ENCODE assay signal across 8 cellular contexts in the genomic region with DNA sequence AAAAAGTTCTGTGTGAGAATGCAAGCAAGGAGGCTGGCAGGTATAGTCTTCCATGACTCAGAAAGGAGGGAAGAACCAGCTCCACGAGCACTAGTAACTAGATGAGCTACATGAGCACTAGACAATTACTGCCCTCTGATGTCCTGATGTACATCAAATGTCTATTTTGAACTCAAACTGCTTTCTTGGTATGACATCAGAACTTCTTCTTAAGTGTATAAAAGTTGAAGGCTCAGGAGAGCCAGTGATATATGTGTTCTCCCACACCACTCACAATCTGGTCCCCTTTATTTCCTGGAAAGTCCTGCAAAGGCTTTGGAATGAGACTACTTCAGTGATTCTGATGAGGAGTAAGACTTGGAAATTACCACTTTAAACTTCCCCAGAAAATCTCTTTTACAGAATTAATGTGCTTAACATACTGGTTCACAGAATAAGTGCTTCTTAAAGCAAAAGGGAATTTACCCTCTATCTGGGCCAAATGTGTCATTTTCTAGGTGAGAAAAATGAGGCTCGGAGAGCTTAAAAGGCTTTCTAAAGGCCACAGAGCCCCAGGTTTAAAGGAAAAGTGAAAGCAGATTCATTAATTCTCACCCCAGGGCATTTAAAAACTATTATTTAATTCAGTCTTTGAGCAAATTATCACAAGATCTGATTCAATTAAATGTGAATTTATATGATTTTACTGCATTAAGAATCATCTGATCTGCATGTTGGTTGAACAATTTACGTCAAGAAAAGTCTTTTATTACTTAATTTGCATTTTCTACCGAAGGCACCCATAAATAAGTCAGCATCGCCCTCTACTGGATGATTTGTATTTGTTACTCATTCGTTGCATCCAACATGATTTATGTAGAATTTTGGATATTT. TPM values are rescaled to one million over a fixed set of nuclear protein-coding genes. Genes with fewer than 3 reads are reported as not detected.
DNase-seq lines count a peak whose midpoint lies in the region; ATAC-seq and TF ChIP-seq lines count a peak whose summit lies in the region.

No MANE protein-coding gene starts in this region.

- H3K36me3 ChIP-seq in BLaER1 = no peaks in the 10 kb centered on the region
- no peaks in the 10 kb centered on the region for H3K36me3 ChIP-seq in trophoblast cell (ENCODE audit: control insufficient read depth in 1 of 2, insufficient read depth in 2 of 2, low read length in 2 of 2)

- H3K23ac ChIP-seq in trophoblast cell (ENCODE audit: low read length) = no peak overlapping the region

- peaks cover 20% of the 10 kb centered on the region for H3K4me1 Mint-ChIP-seq in activated CD8-positive, alpha-beta T cell treated with anti-CD3 and anti-CD28 coated beads for 36 hours (ENCODE audit: low read depth)

- H3K36me3 Mint-ChIP-seq in activated CD8-positive, alpha-beta T cell treated with anti-CD3 and anti-CD28 coated beads for 36 hours (ENCODE audit: low read depth) = no peaks in the 10 kb centered on the region

- no peaks in the 10 kb centered on the region for H3K79me1 ChIP-seq in trophoblast cell (ENCODE audit: low read length)

- intact Hi-C loops in activated CD8-positive, alpha-beta T cell treated with anti-CD3 and anti-CD28 coated beads for 36 hours (cut with micrococcal nuclease) = loop anchor here (1.0 to 10.0 kb wide), 3 partner anchors 120 to 219 kb away; no protein-coding TSS in a partner anchor

- H3K27ac Mint-ChIP-seq in activated CD8-positive, alpha-beta T cell treated with anti-CD3 and anti-CD28 coated beads for 36 hours = peak overlapping the region; percentile 91

- no peak overlapping the region for H2BK12ac ChIP-seq in trophoblast cell (ENCODE audit: low read length)

- no peak overlapping the region for H2BK5ac ChIP-seq in trophoblast cell (ENCODE audit: low read depth, low read length, poor library complexity)

- H3K14ac ChIP-seq in trophoblast cell (ENCODE audit: low read length) = no peak overlapping the region

- H3K79me2 ChIP-seq in trophoblast cell (ENCODE audit: control insufficient read depth, insufficient read depth, low read length, poor library complexity) = no peaks in the 10 kb centered on the region

- no CpG with 5 or more reads among the region's 6 CpGs for WGBS in trophoblast cell (ENCODE audit: extremely low coverage, insufficient coverage, insufficient read length)

- H2AFZ ChIP-seq in trophoblast cell (ENCODE audit: insufficient read depth, low read length, poor library complexity) = no peak overlapping the region

- H3K4me3 ChIP-seq in BLaER1 = peak overlapping the region; percentile 60
- H3K4me3 ChIP-seq in trophoblast cell (ENCODE audit: low read depth, low read length) = no peak overlapping the region

- H3K9me3 Mint-ChIP-seq in activated CD8-positive, alpha-beta T cell treated with anti-CD3 and anti-CD28 coated beads for 36 hours = peaks cover 2% of the 10 kb centered on the region

- H3K9me3 ChIP-seq in BLaER1 (no peaks in the 10 kb centered on the region), trophoblast cell (ENCODE audit: insufficient read depth, low read depth, low read length) (no peaks in the 10 kb centered on the region)

- H2AK5ac ChIP-seq in trophoblast cell (ENCODE audit: low read length) = no peak overlapping the region

- H3K4me3 Mint-ChIP-seq in activated CD8-positive, alpha-beta T cell treated with anti-CD3 and anti-CD28 coated beads for 36 hours = peak overlapping the region; percentile 72

- H3K27me3 Mint-ChIP-seq in activated CD8-positive, alpha-beta T cell treated with anti-CD3 and anti-CD28 coated beads for 36 hours = no peaks in the 10 kb centered on the region

- H4K8ac ChIP-seq in trophoblast cell (ENCODE audit: low read depth, low read length) = no peak overlapping the region

- no peak overlapping the region for H2BK120ac ChIP-seq in trophoblast cell (ENCODE audit: insufficient read depth, low read length, poor library complexity)

- H3K18ac ChIP-seq in trophoblast cell (ENCODE audit: low read length) = no peak overlapping the region

- peak; percentile 93 for TF ChIP-seq CTCF in activated CD8-positive, alpha-beta T cell treated with anti-CD3 and anti-CD28 coated beads for 36 hours (IDR thresholded peaks at IDR 0.05)

- H3K4me2 ChIP-seq in BLaER1 (peak overlapping the region; percentile 66), trophoblast cell (ENCODE audit: low read length) (no peak overlapping the region)

- no peak overlapping the region for H4K12ac ChIP-seq in trophoblast cell (ENCODE audit: low read depth, low read length)

- no peak overlapping the region for H3K4ac ChIP-seq in trophoblast cell (ENCODE audit: low read depth, low read length)

- H4K20me1 ChIP-seq in BLaER1 = no peaks in the 10 kb centered on the region

- DNase-seq in NCI-H345 treated with DMSO at 0.1 percent for 48 hours (lab: John Stamatoyannopoulos, UW; ENCODE audit: unreplicated experiment) (peak; percentile 36), germinal center (ENCODE audit: low spot score) (peak; percentile 41), trophoblast cell (peak; percentile 22 to 89)
- peak; percentile 18 for DNase-seq in activated CD8-positive, alpha-beta T cell treated with anti-CD3 and anti-CD28 coated beads for 36 hours

- ATAC-seq in GM18519 (IDR thresholded peaks at IDR 0.05; ENCODE audit: low FRiP score, unreplicated experiment) (peak; percentile 42), HG03159 (IDR thresholded peaks at IDR 0.05; ENCODE audit: unreplicated experiment) (peak; percentile 55), HG03039 (IDR thresholded peaks at IDR 0.05; ENCODE audit: unreplicated experiment) (no peak)
- peak; percentile 89 for ATAC-seq in activated CD8-positive, alpha-beta T cell treated with anti-CD3 and anti-CD28 coated beads for 36 hours

- H4K91ac ChIP-seq in trophoblast cell (ENCODE audit: low read depth, low read length) = no peak overlapping the region

- H3K4me1 ChIP-seq in BLaER1 = no peaks in the 10 kb centered on the region
- H3K4me1 ChIP-seq in trophoblast cell (ENCODE audit: control insufficient read depth in 1 of 2, insufficient read depth in 2 of 2, low read length in 2 of 2) = no peaks in the 10 kb centered on the region

- no peaks in the 10 kb centered on the region for H3K27me3 ChIP-seq in BLaER1
- H3K27me3 ChIP-seq in trophoblast cell (ENCODE audit: insufficient read depth, low read length) = no peaks in the 10 kb centered on the region

- H3K27ac ChIP-seq in BLaER1 (peak overlapping the region; percentile 12; the same call in 1 of the 2 replicates), trophoblast cell (ENCODE audit: low read depth, low read length) (no peak overlapping the region)

- H3K9ac ChIP-seq in BLaER1 = 0 out of 2 replicates have a peak overlapping the region, but pooled peaks have one; percentile 44
- no peak overlapping the region for H3K9ac ChIP-seq in trophoblast cell (ENCODE audit: low read length)

- CTCF ChIA-PET in activated CD8-positive, alpha-beta T cell treated with anti-CD3 and anti-CD28 coated beads for 36 hours (lab: Charles Lee) = interaction anchor here (0.7 to 7.5 kb wide), 52 partner anchors 8 to 680 kb away, joined by 3 to 124 read pairs (median 4); partner anchors contain the start of genes DHRS7, PCNX4 and PPM1A

- POLR2A ChIA-PET in activated CD8-positive, alpha-beta T cell treated with anti-CD3 and anti-CD28 coated beads for 36 hours (lab: Charles Lee) = interaction anchor here (1.1 to 1.4 kb wide), 3 partner anchors 19 to 89 kb away, joined by 4 to 6 read pairs (median 4); partner anchors contain the start of genes DHRS7 and PPM1A

RNA-seq across cellular contexts. Expression of gene DHRS7, which starts 18.8 kb away (rescaled TPM):
- total RNA-seq in activated CD8-positive, alpha-beta T cell treated with anti-CD3 and anti-CD28 coated beads for 36 hours = 10 to 100 TPM; 46.4 to 46.6 TPM
- polyA plus RNA-seq in trophoblast cell (2013) = 37.3 and 38.0 TPM in 2 replicates
